11 cellular contexts compared by ENCODE assay signal in genomic region chr14:64942531-64943111, GRCh38. TPM values are rescaled to one million over a fixed set of nuclear protein-coding genes. Genes with fewer than 3 reads are reported as not detected.
DNase-seq lines count a peak whose midpoint lies in the region; ATAC-seq and TF ChIP-seq lines count a peak whose summit lies in the region.
"Had no signal": no experiment of that assay in that cellular context is flagged by ENCODE, and none has a peak within 500 bp of the region (broad histone marks: within the 10 kb centered on the region; RNA-seq: fewer than 3 reads in every experiment).

GPX2 (minus strand) TSS chr14:64942745; CDS start chr14:64942726, 19 bp downstream.

- WGBS in esophagus, 2 donors = 61 to 66% methylated on average over 13 of the region's 13 CpGs
- WGBS in suprapubic skin = 43% methylated on average over 13 of the region's 13 CpGs

- no peak for DNase-seq in activated T-cell treated with anti-CD3 and anti-CD28 coated beads, Interleukin-2, amount 50 U/mL, for 24 hours
- DNase-seq in activated T-cell treated with anti-CD3 and anti-CD28 coated beads for 4 hours (no peak), NCI-H510A (lab: John Stamatoyannopoulos, UW) (peak; percentile 94), suprapubic skin (ENCODE audit: low spot score in 2 of 2) (no peak), activated gamma-delta T cell treated with Interleukin-2 at 50 U/mL for 16 hours (no peak)
- DNase-seq: activated CD4-positive, CD25-positive, alpha-beta regulatory T cell; NCI-H1694 had no signal

- TF ChIP-seq POLR2A in suprapubic skin (IDR thresholded peaks at IDR 0.05) = no peak

- no peak for ATAC-seq in GM21529 (IDR thresholded peaks at IDR 0.05; ENCODE audit: unreplicated experiment)
- ATAC-seq in HG02588 (IDR thresholded peaks at IDR 0.05; ENCODE audit: unreplicated experiment) = no peak

- no peak for TF ChIP-seq EP300 in suprapubic skin (IDR thresholded peaks at IDR 0.05)

- no peaks in the 10 kb centered on the region for H3K9me3 Mint-ChIP-seq in activated T-cell treated with anti-CD3 and anti-CD28 coated beads, Interleukin-2, amount 50 U/mL, for 24 hours

- H3K4me3 ChIP-seq in esophagus (ENCODE audit: low read depth in 1 of 2, low read length in 2 of 2) = peak within 1 kb of the TSS; percentile 21 to 42
- H3K4me3 ChIP-seq in suprapubic skin = no peak within 1 kb of the TSS

- H3K27me3 ChIP-seq in esophagus (ENCODE audit: control insufficient read depth in 1 of 2, insufficient read depth in 2 of 2, low read length in 2 of 2) (no peaks in the 10 kb centered on the region), suprapubic skin (no peaks in the 10 kb centered on the region)

- H3K4me3 Mint-ChIP-seq in activated T-cell treated with anti-CD3 and anti-CD28 coated beads, Interleukin-2, amount 50 U/mL, for 24 hours = no peak within 1 kb of the TSS

- H3K27me3 Mint-ChIP-seq in activated T-cell treated with anti-CD3 and anti-CD28 coated beads, Interleukin-2, amount 50 U/mL, for 24 hours = no peaks in the 10 kb centered on the region

- peaks cover 90% of the 10 kb centered on the region for H3K36me3 Mint-ChIP-seq in activated T-cell treated with anti-CD3 and anti-CD28 coated beads, Interleukin-2, amount 50 U/mL, for 24 hours (ENCODE audit: low read depth)

- peak within 1 kb of the TSS; percentile 71 for H3K27ac Mint-ChIP-seq in activated T-cell treated with anti-CD3 and anti-CD28 coated beads, Interleukin-2, amount 50 U/mL, for 24 hours

- TF ChIP-seq CTCF in suprapubic skin (IDR thresholded peaks at IDR 0.05) = no peak

- no peaks in the 10 kb centered on the region for H3K9me3 ChIP-seq in esophagus (ENCODE audit: control insufficient read depth in 2 of 2, insufficient read depth in 1 of 2, low read depth in 1 of 2, low read length in 1 of 2)
- H3K9me3 ChIP-seq in suprapubic skin = no peaks in the 10 kb centered on the region

- H3K27ac ChIP-seq in esophagus (ENCODE audit: low read depth in 2 of 2, low read length in 1 of 2) (peak within 1 kb of the TSS; percentile 71 to 72), suprapubic skin (peak within 1 kb of the TSS; percentile 23)

- peaks cover 50% of the 10 kb centered on the region for H3K4me1 Mint-ChIP-seq in activated T-cell treated with anti-CD3 and anti-CD28 coated beads, Interleukin-2, amount 50 U/mL, for 24 hours (ENCODE audit: low read depth)

- H3K36me3 ChIP-seq in esophagus (ENCODE audit: control insufficient read depth in 2 of 2, insufficient read depth in 2 of 2, low read length in 1 of 2) = peaks cover 0 to 3% of the 10 kb centered on the region in 2 donors
- peaks cover 21% of the 10 kb centered on the region for H3K36me3 ChIP-seq in suprapubic skin

- H3K4me1 ChIP-seq in esophagus (ENCODE audit: control insufficient read depth in 2 of 2, insufficient read depth in 2 of 2, low read length in 1 of 2) (peaks cover 0 to 13% of the 10 kb centered on the region in 2 donors), suprapubic skin (peaks cover 12% of the 10 kb centered on the region)

RNA-seq across cellular contexts. Expression of gene GPX2, which starts in this region (rescaled TPM):
- 100 to 1,000 TPM in 1 of 2 donors, 10 to 100 TPM in 1; 77.2 to 128 TPM for polyA plus RNA-seq in esophagus
- total RNA-seq in suprapubic skin = 10 to 100 TPM in 3 of 4 donors, 1 to 10 TPM in 1; 10.0 to 65.0 (median 27.6) TPM
- total RNA-seq: dermis microvascular lymphatic vessel endothelial cell had no signal
